ENCODE assay signal across 7 cellular contexts in genomic region chr11:36746886-36747710, GRCh38.
A peak's percentile ranks its signal among the peaks of the same experiment; 100 is the strongest.
DNase-seq lines count a peak whose midpoint lies in the region; ATAC-seq and TF ChIP-seq lines count a peak whose summit lies in the region.

No MANE protein-coding gene starts in this region.

- DNase-seq in NCI-H1694 (lab: John Stamatoyannopoulos, UW) (peak; percentile 91), SW480 (ENCODE audit: low spot score) (peak; percentile 87), adrenal gland (peak; percentile 86 to 96 (median 88)), left ventricle myocardium superior (peak; percentile 88), sciatic nerve (ENCODE audit: low spot score) (peak; percentile 86)

- H3K36me3 ChIP-seq in adrenal gland (replicated peaks in 1 of 2): no peaks in the 10 kb centered on the region

- TF ChIP-seq POLR2A in adrenal gland (IDR thresholded peaks at IDR 0.05): no peak

- no peak overlapping the region for H3K27ac ChIP-seq in adrenal gland

- no peaks in the 10 kb centered on the region for H3K4me1 ChIP-seq in adrenal gland (replicated peaks in 1 of 2)

- no peaks in the 10 kb centered on the region for H3K9me3 ChIP-seq in adrenal gland (replicated peaks in 1 of 3)

- ATAC-seq in GM18502 (IDR thresholded peaks at IDR 0.05; ENCODE audit: poor library complexity, unreplicated experiment): peak; percentile 76
- peak; percentile 90 for ATAC-seq in HG02938 (IDR thresholded peaks at IDR 0.05; ENCODE audit: unreplicated experiment)
- ATAC-seq in left ventricle myocardium superior: peak; percentile 98
- peak; percentile 93 for ATAC-seq in sciatic nerve

- intact Hi-C loops in adrenal gland (cut with DNase I) (loop anchor here (2.0 to 5.0 kb wide), 3 partner anchors 44 to 180 kb away; partner anchors contain the start of gene RAG1 (in 1 of the 2)), left ventricle myocardium superior (cut with micrococcal nuclease) (loop anchor here (10.0 kb wide), 1 partner anchor 182 kb away; the partner anchor contains the start of gene RAG1), sciatic nerve (cut with DNase I) (loop anchor here (10.0 kb wide), 1 partner anchor 182 kb away; the partner anchor contains the start of gene RAG1)

- no peaks in the 10 kb centered on the region for H3K27me3 ChIP-seq in adrenal gland

- H3K4me3 ChIP-seq in adrenal gland: no peak overlapping the region

- WGBS in adrenal gland, 4 donors: 28 to 35% (median 31%) methylated on average over 7 of the region's 7 CpGs

- peak; percentile 93 to 99 (median 98) for TF ChIP-seq CTCF in adrenal gland (IDR thresholded peaks at IDR 0.05)
